In genomic region chrX:39491548-39492297, GRCh38 we compare ENCODE assay signal across 8 cellular contexts.
DNase-seq lines count a peak whose midpoint lies in the region; ATAC-seq, FAIRE-seq and TF ChIP-seq lines count a peak whose summit lies in the region.

No MANE protein-coding gene starts in this region.

- no TSS peak for BruUV-seq in K562 (replicated peaks; lab: Mats Ljungman, UMichigan)

- POLR2A ChIA-PET in K562 (lab: Yijun Ruan, JAX) (interaction anchor here (0.5 to 1.3 kb wide), 4 partner anchors 9 to 660 kb away, joined by 3 read pairs; no protein-coding TSS in a partner anchor), HEK293T (lab: Yijun Ruan, JAX) (no interaction called here)

- H3K9ac ChIP-seq in K562 (ENCODE audit: insufficient read depth in 1 of 2, low read depth in 2 of 2, low read length in 2 of 2), result peak overlapping the region in 1 of 2 experiments; percentile 59; a peak in 3 of 4 replicates

- DNase-seq in GM06990 (ENCODE audit: extremely low read depth, insufficient read length) (peak; percentile 42), T-helper 9 cell (peak; percentile 7), K562 (ENCODE audit: extremely low read depth in 1 of 4, low spot score in 3 of 4) (peak; percentile 74 to 87 (median 82)), SK-N-DZ (ENCODE audit: low spot score) (no peak), NCI-H2171 treated with DMSO at 0.1 percent for 48 hours (lab: John Stamatoyannopoulos, UW) (no peak), HEK293T (ENCODE audit: extremely low spot score) (no peak)
- peak; percentile 15 to 22 for DNase-seq in stimulated activated CD8-positive, alpha-beta memory T cell treated with anti-CD3 and anti-CD28 coated beads, Interleukin-4, amount 100 ng/mL, for 4 hours (ENCODE audit: low read depth in 2 of 2, low spot score in 1 of 2)

- WGBS in K562 (ENCODE audit: insufficient coverage, low coverage, missing lambda C conversion rate), result 1% methylated on average over 10 of the region's 10 CpGs

- no peak for TF ChIP-seq POLR2A in K562 (conservative IDR thresholded peaks at IDR 0.05)

- no peak for TF ChIP-seq RAD21 in K562 (CRISPR knock-in tag; conservative IDR thresholded peaks at IDR 0.05 in 1 of 2, IDR thresholded peaks at IDR 0.05 in 1 of 2)

- H3K27me3 ChIP-seq in GM06990 (replicated peaks; ENCODE audit: control insufficient read depth, insufficient read depth, low read length) (no peaks in the 10 kb centered on the region), K562 (ENCODE audit: control insufficient read depth in 2 of 2, insufficient read depth in 2 of 2, low read length in 2 of 2) (no peaks in the 10 kb centered on the region)

- peak; percentile 96 for FAIRE-seq in K562 (lab: Jason Lieb, UNC)

- H3K36me3 ChIP-seq in GM06990 (ENCODE audit: control insufficient read depth, insufficient read depth, low read length), result no peaks in the 10 kb centered on the region
- H3K36me3 ChIP-seq in K562 (ENCODE audit: control insufficient read depth, insufficient read depth, low read length), result no peaks in the 10 kb centered on the region

- intact Hi-C loops in K562 (cut with micrococcal nuclease), result no loop called here

- peak; percentile 58 for ATAC-seq in HG02885 (IDR thresholded peaks at IDR 0.05; ENCODE audit: poor library complexity, unreplicated experiment)
- ATAC-seq in K562, result peak; percentile 98

- H3K4me3 ChIP-seq in GM06990 (replicated peaks; ENCODE audit: low read depth, low read length) (no peak overlapping the region), K562 (no peak overlapping the region)

- no peaks in the 10 kb centered on the region for H3K9me3 ChIP-seq in K562 (replicated peaks; ENCODE audit: control insufficient read depth, insufficient read depth, low read depth, low read length)

- peak overlapping the region; percentile 61 for H3K4me2 ChIP-seq in K562 (ENCODE audit: insufficient read depth, low read length)

- no peaks in the 10 kb centered on the region for H3K9me1 ChIP-seq in K562 (ENCODE audit: control insufficient read depth, insufficient read depth, low read length)

- no peak for TF ChIP-seq CTCF in GM06990 (IDR thresholded peaks at IDR 0.05; ENCODE audit: insufficient read depth, low read length, poor library complexity, severe bottlenecking)
- TF ChIP-seq CTCF in K562 (IDR thresholded peaks at IDR 0.05 in 2 of 3, conservative IDR thresholded peaks at IDR 0.05 in 1 of 3; ENCODE audit: insufficient read depth in 2 of 3, low read depth in 1 of 3, low read length in 3 of 3), result no peak

- peak overlapping the region; percentile 83 for H2AFZ ChIP-seq in K562 (ENCODE audit: low read depth, low read length)

- peak; percentile 43; the same call in 1 of the 2 replicates for TF ChIP-seq EP300 in K562 (IDR thresholded peaks at IDR 0.05; ENCODE audit: low read length)

- no peaks in the 10 kb centered on the region for H3K79me2 ChIP-seq in K562 (ENCODE audit: control insufficient read depth, insufficient read depth, low read length)

- no peaks in the 10 kb centered on the region for H4K20me1 ChIP-seq in K562 (replicated peaks; ENCODE audit: control insufficient read depth, insufficient read depth, low read length)

- peaks cover 10 to 31% of the 10 kb centered on the region in 2 experiments; a peak in 3 of 5 replicates for H3K4me1 ChIP-seq in K562 (replicated peaks in 1 of 2; ENCODE audit: control insufficient read depth in 2 of 2, insufficient read depth in 2 of 2, low read length in 2 of 2)

- CTCF ChIA-PET in K562 (lab: Yijun Ruan, JAX; ENCODE audit: low intra/inter-chr PET ratio) (no interaction called here), HEK293T (lab: Yijun Ruan, JAX) (no interaction called here)

- peak overlapping the region; percentile 75 for H3K27ac ChIP-seq in K562 (ENCODE audit: extremely low read depth, low read depth, low read length)

- in situ Hi-C loops in K562 (cut with MboI), result no loop called here

TF ChIP-seq in K562, 482 proteins besides CTCF, POLR2A, EP300 and RAD21 (continues in another document):
- TF ChIP-seq CBFA2T2 (conservative IDR thresholded peaks at IDR 0.05) (peak; percentile 73), POLR2AphosphoS5 (IDR thresholded peaks at IDR 0.05; ENCODE audit: control insufficient read depth, insufficient read depth, low read depth, low read length) (peak; percentile 57)

TF ChIP-seq in HEK293T, 16 proteins besides CTCF, POLR2A, EP300 and RAD21:
- no peak for TF ChIP-seq L3MBTL2 (conservative IDR thresholded peaks at IDR 0.05)
- no peak for TF ChIP-seq CTBP1 (IDR thresholded peaks at IDR 0.05; ENCODE audit: borderline replicate concordance)
- no peak for TF ChIP-seq PKNOX1 (IDR thresholded peaks at IDR 0.05)
- TF ChIP-seq FOXK2 (IDR thresholded peaks at IDR 0.05), result no peak
- TF ChIP-seq ELF4 (IDR thresholded peaks at IDR 0.05), result no peak
- no peak for TF ChIP-seq ARNT (IDR thresholded peaks at IDR 0.05)
- TF ChIP-seq HDGF (IDR thresholded peaks at IDR 0.05; ENCODE audit: borderline replicate concordance), result no peak
- no peak for TF ChIP-seq FOXM1 (IDR thresholded peaks at IDR 0.05; ENCODE audit: borderline replicate concordance)
- TF ChIP-seq BHLHE40 (IDR thresholded peaks at IDR 0.05; ENCODE audit: borderline replicate concordance), result no peak
- no peak for TF ChIP-seq SP1 (IDR thresholded peaks at IDR 0.05)
- TF ChIP-seq FOXA1 (IDR thresholded peaks at IDR 0.05), result no peak
- TF ChIP-seq ZNF384 (IDR thresholded peaks at IDR 0.05), result no peak

Comparison
In these comparisons a context has a peak if more than half of its experiments do, and no peak if none do; other contexts are left out.
1. DNase-seq: peak in GM06990 (single experiment), T-helper 9 cell (single experiment), K562 (4 of 4) and stimulated activated CD8-positive, alpha-beta memory T cell treated with anti-CD3 and anti-CD28 coated beads, Interleukin-4, amount 100 ng/mL, for 4 hours (2 of 2); none in SK-N-DZ (single experiment), NCI-H2171 treated with DMSO at 0.1 percent for 48 hours (single experiment) and HEK293T (single experiment).